Comparison of ENCODE assay signal across 8 cellular contexts in the genomic region with DNA sequence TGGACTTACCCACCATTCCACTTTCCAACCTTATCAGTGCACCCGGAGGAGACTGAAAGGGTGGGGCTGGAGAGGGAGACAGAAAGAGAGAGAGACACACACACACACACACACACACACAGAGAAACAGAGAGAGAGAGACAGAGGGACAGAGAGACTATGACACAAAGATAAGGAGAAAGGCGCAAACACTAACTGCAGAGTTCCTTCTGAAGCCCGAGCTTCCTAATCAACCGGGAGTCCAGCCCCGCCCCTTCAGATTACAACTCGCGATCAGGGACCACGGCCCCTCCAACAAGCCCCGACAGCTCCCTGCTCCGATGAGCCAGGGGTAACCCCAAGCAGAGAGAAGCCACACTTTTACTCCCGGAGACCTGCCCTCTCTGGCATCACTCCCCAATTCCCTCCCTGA. TPM values are rescaled to one million over a fixed set of nuclear protein-coding genes. Genes with fewer than 3 reads are reported as not detected.
DNase-seq lines count a peak whose midpoint lies in the region; ATAC-seq lines count a peak whose summit lies in the region.

No MANE protein-coding gene starts in this region.

- no peak overlapping the region for H3K27ac ChIP-seq in iPS-18a (ENCODE audit: low read length)

- H3K27ac Mint-ChIP-seq in activated CD4-positive, alpha-beta T cell treated with anti-CD3 and anti-CD28 coated beads, Interleukin-2, amount 10 ng/mL, durations not matched to agents 24 days and 14 days: peak overlapping the region; percentile 31
- peak overlapping the region; percentile 14 for H3K27ac Mint-ChIP-seq in activated naive CD8-positive, alpha-beta T cell treated with anti-CD3 and anti-CD28 coated beads for 36 hours
- H3K27ac Mint-ChIP-seq in stimulated activated naive B cell treated with anti-CD40 and anti-IgM and Interleukin-4, amounts not matched to agents 10 μg/mL and 1 μg/mL and 100 μg/mL, for 72 hours: no peak overlapping the region

- H3K9me3 ChIP-seq in iPS-18a (ENCODE audit: control insufficient read depth, low read depth, low read length): no peaks in the 10 kb centered on the region

- intact Hi-C loops in activated CD4-positive, alpha-beta T cell treated with anti-CD3 and anti-CD28 coated beads, Interleukin-2, amount 10 ng/mL, durations not matched to agents 24 days and 14 days (cut with micrococcal nuclease): loop anchor here (1.0 to 2.0 kb wide), 2 partner anchors 10 to 41 kb away; partner anchors contain the start of gene TRAPPC14

- ATAC-seq in stimulated activated naive B cell treated with anti-CD40 and anti-IgM and Interleukin-4, amounts not matched to agents 10 μg/mL and 1 μg/mL and 100 μg/mL, for 72 hours (replicated peaks): peak; percentile 20 to 21
- ATAC-seq in GM19035 (IDR thresholded peaks at IDR 0.05; ENCODE audit: unreplicated experiment) (no peak), HG02884 (IDR thresholded peaks at IDR 0.05; ENCODE audit: unreplicated experiment) (no peak)

- peaks cover 29% of the 10 kb centered on the region for H3K4me1 ChIP-seq in iPS-18a (ENCODE audit: control insufficient read depth, low read depth, low read length)

- no peaks in the 10 kb centered on the region for H3K36me3 ChIP-seq in iPS-18a (ENCODE audit: control insufficient read depth, low read depth, low read length)

- peaks cover 68% of the 10 kb centered on the region for H3K4me1 Mint-ChIP-seq in activated CD4-positive, alpha-beta T cell treated with anti-CD3 and anti-CD28 coated beads, Interleukin-2, amount 10 ng/mL, durations not matched to agents 24 days and 14 days
- peaks cover 72% of the 10 kb centered on the region for H3K4me1 Mint-ChIP-seq in activated naive CD8-positive, alpha-beta T cell treated with anti-CD3 and anti-CD28 coated beads for 36 hours
- H3K4me1 Mint-ChIP-seq in stimulated activated naive B cell treated with anti-CD40 and anti-IgM and Interleukin-4, amounts not matched to agents 10 μg/mL and 1 μg/mL and 100 μg/mL, for 72 hours: peaks cover 37 to 52% of the 10 kb centered on the region in 2 donors

- H3K9me3 Mint-ChIP-seq in activated CD4-positive, alpha-beta T cell treated with anti-CD3 and anti-CD28 coated beads, Interleukin-2, amount 10 ng/mL, durations not matched to agents 24 days and 14 days: no peaks in the 10 kb centered on the region
- H3K9me3 Mint-ChIP-seq in activated naive CD8-positive, alpha-beta T cell treated with anti-CD3 and anti-CD28 coated beads for 36 hours: no peaks in the 10 kb centered on the region
- H3K9me3 Mint-ChIP-seq in stimulated activated naive B cell treated with anti-CD40 and anti-IgM and Interleukin-4, amounts not matched to agents 10 μg/mL and 1 μg/mL and 100 μg/mL, for 72 hours: no peaks in the 10 kb centered on the region

- peak overlapping the region; percentile 42 for H3K9ac ChIP-seq in iPS-18a (ENCODE audit: low read length)

- H3K4me3 ChIP-seq in iPS-18a (ENCODE audit: low read length): peak overlapping the region; percentile 81

- H3K36me3 Mint-ChIP-seq in activated CD4-positive, alpha-beta T cell treated with anti-CD3 and anti-CD28 coated beads, Interleukin-2, amount 10 ng/mL, durations not matched to agents 24 days and 14 days (ENCODE audit: low read depth): peaks cover 4% of the 10 kb centered on the region
- peaks cover 6% of the 10 kb centered on the region for H3K36me3 Mint-ChIP-seq in activated naive CD8-positive, alpha-beta T cell treated with anti-CD3 and anti-CD28 coated beads for 36 hours
- peaks cover 0 to 5% of the 10 kb centered on the region in 2 donors for H3K36me3 Mint-ChIP-seq in stimulated activated naive B cell treated with anti-CD40 and anti-IgM and Interleukin-4, amounts not matched to agents 10 μg/mL and 1 μg/mL and 100 μg/mL, for 72 hours

- H3K4me3 Mint-ChIP-seq in activated CD4-positive, alpha-beta T cell treated with anti-CD3 and anti-CD28 coated beads, Interleukin-2, amount 10 ng/mL, durations not matched to agents 24 days and 14 days: peak overlapping the region; percentile 81
- peak overlapping the region; percentile 77 for H3K4me3 Mint-ChIP-seq in activated naive CD8-positive, alpha-beta T cell treated with anti-CD3 and anti-CD28 coated beads for 36 hours
- peak overlapping the region; percentile 68 to 74 for H3K4me3 Mint-ChIP-seq in stimulated activated naive B cell treated with anti-CD40 and anti-IgM and Interleukin-4, amounts not matched to agents 10 μg/mL and 1 μg/mL and 100 μg/mL, for 72 hours

- H3K27me3 ChIP-seq in iPS-18a (ENCODE audit: control insufficient read depth, insufficient read depth, low read length): peaks cover 19% of the 10 kb centered on the region

- no peak for DNase-seq in activated CD4-positive, alpha-beta T cell treated with anti-CD3 and anti-CD28 coated beads, Interleukin-2, amount 10 ng/mL, durations not matched to agents 24 days and 14 days
- no peak for DNase-seq in activated CD4-positive, alpha-beta T cell treated with anti-CD3 and anti-CD28 coated beads, Interleukin-2, amount 50 U/mL, for 4 hours
- DNase-seq in activated naive CD8-positive, alpha-beta T cell treated with anti-CD3 and anti-CD28 coated beads for 36 hours: no peak
- no peak for DNase-seq in stimulated activated naive B cell treated with anti-CD40 and anti-IgM and Interleukin-4, amounts not matched to agents 10 μg/mL and 1 μg/mL and 100 μg/mL, for 72 hours
- no peak for DNase-seq in activated CD8-positive, alpha-beta memory T cell treated with anti-CD3 and anti-CD28 coated beads, Interleukin-2, amount 50 U/mL, for 4 hours

- peaks cover 7% of the 10 kb centered on the region for H3K27me3 Mint-ChIP-seq in activated CD4-positive, alpha-beta T cell treated with anti-CD3 and anti-CD28 coated beads, Interleukin-2, amount 10 ng/mL, durations not matched to agents 24 days and 14 days
- no peaks in the 10 kb centered on the region for H3K27me3 Mint-ChIP-seq in activated naive CD8-positive, alpha-beta T cell treated with anti-CD3 and anti-CD28 coated beads for 36 hours
- peaks cover 48% of the 10 kb centered on the region in 2 donors for H3K27me3 Mint-ChIP-seq in stimulated activated naive B cell treated with anti-CD40 and anti-IgM and Interleukin-4, amounts not matched to agents 10 μg/mL and 1 μg/mL and 100 μg/mL, for 72 hours

RNA-seq across cellular contexts. Expression of gene GAL3ST4, which starts 0.5 kb away (rescaled TPM):
- 2.1 TPM in 2 replicates for total RNA-seq in activated CD4-positive, alpha-beta T cell treated with anti-CD3 and anti-CD28 coated beads, Interleukin-2, amount 10 ng/mL, durations not matched to agents 24 days and 14 days
- 1 to 10 TPM; 2.9 to 3.6 TPM for total RNA-seq in activated naive CD8-positive, alpha-beta T cell treated with anti-CD3 and anti-CD28 coated beads for 36 hours

RNA-seq across cellular contexts. Expression of gene GPC2, which starts 9.3 kb away (rescaled TPM):
- 6.3 and 7.9 TPM in 2 replicates for total RNA-seq in activated CD4-positive, alpha-beta T cell treated with anti-CD3 and anti-CD28 coated beads, Interleukin-2, amount 10 ng/mL, durations not matched to agents 24 days and 14 days
- total RNA-seq in activated naive CD8-positive, alpha-beta T cell treated with anti-CD3 and anti-CD28 coated beads for 36 hours: 1 to 10 TPM; 3.6 to 3.9 TPM

RNA-seq across cellular contexts. Expression of gene TRAPPC14, which starts 9.4 kb away (rescaled TPM):
- total RNA-seq in activated CD4-positive, alpha-beta T cell treated with anti-CD3 and anti-CD28 coated beads, Interleukin-2, amount 10 ng/mL, durations not matched to agents 24 days and 14 days: 31.7 and 39.2 TPM in 2 replicates
- 10 to 100 TPM; 17.0 to 20.0 TPM for total RNA-seq in activated naive CD8-positive, alpha-beta T cell treated with anti-CD3 and anti-CD28 coated beads for 36 hours

RNA-seq across cellular contexts. Expression of gene STAG3, which starts 9.8 kb away (rescaled TPM):
- 23.7 TPM in 2 replicates for total RNA-seq in activated CD4-positive, alpha-beta T cell treated with anti-CD3 and anti-CD28 coated beads, Interleukin-2, amount 10 ng/mL, durations not matched to agents 24 days and 14 days
- total RNA-seq in activated naive CD8-positive, alpha-beta T cell treated with anti-CD3 and anti-CD28 coated beads for 36 hours: 10 to 100 TPM; 21.1 to 21.4 TPM

RNA-seq across cellular contexts. Expression of gene LAMTOR4, which starts 19.2 kb away (rescaled TPM):
- 123 and 126 TPM in 2 replicates for total RNA-seq in activated CD4-positive, alpha-beta T cell treated with anti-CD3 and anti-CD28 coated beads, Interleukin-2, amount 10 ng/mL, durations not matched to agents 24 days and 14 days
- 100 to 1,000 TPM; 101 to 104 TPM for total RNA-seq in activated naive CD8-positive, alpha-beta T cell treated with anti-CD3 and anti-CD28 coated beads for 36 hours

Comparison
In these comparisons a context has a peak if more than half of its experiments do, and no peak if none do; other contexts are left out.
1. ATAC-seq: peak in stimulated activated naive B cell treated with anti-CD40 and anti-IgM and Interleukin-4, amounts not matched to agents 10 μg/mL and 1 μg/mL and 100 μg/mL, for 72 hours (2 of 2); none in GM19035 (single experiment) and HG02884 (single experiment).
2. Peak in every context shown above with its lines, with median percentiles within 50 percentile points of each other: H3K4me3 Mint-ChIP-seq.